Comparison of ENCODE assay signal across 27 cellular contexts in genomic region chr11:2397005-2397404, GRCh38. TPM values are rescaled to one million over a fixed set of nuclear protein-coding genes. Genes with fewer than 3 reads are reported as not detected.
"Had no signal": no experiment of that assay in that cellular context is flagged by ENCODE, and none has a peak within 500 bp of the region (broad histone marks: within the 10 kb centered on the region; RNA-seq: fewer than 3 reads in every experiment).

No MANE protein-coding gene starts in this region.

- H3K36me3 ChIP-seq: neural progenitor cell had no signal

- H3K27ac Mint-ChIP-seq: activated T-cell treated with anti-CD3 and anti-CD28 coated beads, Interleukin-2, amount 50 U/mL, for 72 hours; neural progenitor cell; stimulated activated naive CD8-positive, alpha-beta T cell treated with anti-CD3 and anti-CD28 coated beads, Interleukin-15, Interleukin-2, amounts not matched to agents 100 ng/mL and 50 ng/mL, for 24 hours; WTC11 had no signal

- H3K4me1 ChIP-seq: foreskin keratinocyte had no signal

- DNase-seq: activated CD4-positive, alpha-beta T cell treated with anti-CD3 and anti-CD28 coated beads for 48 hours; activated CD8-positive, alpha-beta memory T cell treated with anti-CD3 and anti-CD28 coated beads, Interleukin-2, amount 50 U/mL, for 4 hours; activated effector memory CD4-positive, alpha-beta T cell treated with anti-CD3 and anti-CD28 coated beads, Interleukin-2, amount 50 U/mL, for 16 hours; activated T-cell treated with anti-CD3 and anti-CD28 coated beads, Interleukin-2, amount 50 U/mL, for 72 hours; amniotic stem cell; dorsolateral prefrontal cortex; foreskin keratinocyte; hypothalamus; kidney; midbrain; transverse colon had no signal

- H3K4me3 ChIP-seq: dorsolateral prefrontal cortex, lung, neural progenitor cell, prostate gland, right atrium auricular region, skin epidermis, suprapubic skin, transverse colon, vagina had no signal

- H3K4me2 ChIP-seq: neural progenitor cell had no signal

- H3K9ac ChIP-seq: neural progenitor cell had no signal

- H3K4me3 Mint-ChIP-seq: activated T-cell treated with anti-CD3 and anti-CD28 coated beads, Interleukin-2, amount 50 U/mL, for 72 hours; neural progenitor cell; stimulated activated naive CD8-positive, alpha-beta T cell treated with anti-CD3 and anti-CD28 coated beads, Interleukin-15, Interleukin-2, amounts not matched to agents 100 ng/mL and 50 ng/mL, for 24 hours; WTC11 had no signal

- H3K36me3 Mint-ChIP-seq: neural progenitor cell had no signal

- H3K9me3 ChIP-seq: prostate gland, right atrium auricular region, suprapubic skin, transverse colon, vagina had no signal

- H3K9me3 Mint-ChIP-seq: activated naive CD4-positive, alpha-beta T cell treated with anti-CD3 and anti-CD28 coated beads, Interleukin-2, amount 50 U/mL, for 72 hours; activated T-cell treated with anti-CD3 and anti-CD28 coated beads, Interleukin-2, amount 50 U/mL, for 72 hours; neural progenitor cell; stimulated activated naive CD8-positive, alpha-beta T cell treated with anti-CD3 and anti-CD28 coated beads, Interleukin-15, Interleukin-2, amounts not matched to agents 100 ng/mL and 50 ng/mL, for 24 hours; WTC11 had no signal

- H3K27me3 ChIP-seq: dorsolateral prefrontal cortex, foreskin keratinocyte, neural progenitor cell, right atrium auricular region, suprapubic skin, transverse colon, vagina had no signal

- H3K27ac ChIP-seq: epithelial cell of prostate, foreskin keratinocyte, neural progenitor cell, prostate gland, right atrium auricular region, skin epidermis, suprapubic skin, transverse colon, vagina had no signal

- H3K27me3 Mint-ChIP-seq: stimulated activated naive CD8-positive, alpha-beta T cell treated with anti-CD3 and anti-CD28 coated beads, Interleukin-15, Interleukin-2, amounts not matched to agents 100 ng/mL and 50 ng/mL, for 24 hours had no signal

- H2AFZ ChIP-seq: neural progenitor cell had no signal

RNA-seq across cellular contexts. Expression of gene TRPM5, which starts 47.3 kb away (rescaled TPM):
- total RNA-seq: activated naive CD4-positive, alpha-beta T cell treated with anti-CD3 and anti-CD28 coated beads, Interleukin-2, amount 50 U/mL, for 72 hours; cardiac septum; fibroblast of lung; foreskin keratinocyte; left lobe of liver; osteoblast; right atrium auricular region; T-helper 2 cell treated with Interferon-gamma antibody and Interleukin-4, amounts not matched to agents 100 ng/mL and 5 ng/mL, for 36 hours; vagina had no signal

RNA-seq across cellular contexts. Expression of gene KCNQ1, which starts 47.8 kb away (rescaled TPM):
- total RNA-seq: fibroblast of lung, foreskin keratinocyte, osteoblast had no signal
